ENCODE assay signal across 1 cellular context in the genomic region with DNA sequence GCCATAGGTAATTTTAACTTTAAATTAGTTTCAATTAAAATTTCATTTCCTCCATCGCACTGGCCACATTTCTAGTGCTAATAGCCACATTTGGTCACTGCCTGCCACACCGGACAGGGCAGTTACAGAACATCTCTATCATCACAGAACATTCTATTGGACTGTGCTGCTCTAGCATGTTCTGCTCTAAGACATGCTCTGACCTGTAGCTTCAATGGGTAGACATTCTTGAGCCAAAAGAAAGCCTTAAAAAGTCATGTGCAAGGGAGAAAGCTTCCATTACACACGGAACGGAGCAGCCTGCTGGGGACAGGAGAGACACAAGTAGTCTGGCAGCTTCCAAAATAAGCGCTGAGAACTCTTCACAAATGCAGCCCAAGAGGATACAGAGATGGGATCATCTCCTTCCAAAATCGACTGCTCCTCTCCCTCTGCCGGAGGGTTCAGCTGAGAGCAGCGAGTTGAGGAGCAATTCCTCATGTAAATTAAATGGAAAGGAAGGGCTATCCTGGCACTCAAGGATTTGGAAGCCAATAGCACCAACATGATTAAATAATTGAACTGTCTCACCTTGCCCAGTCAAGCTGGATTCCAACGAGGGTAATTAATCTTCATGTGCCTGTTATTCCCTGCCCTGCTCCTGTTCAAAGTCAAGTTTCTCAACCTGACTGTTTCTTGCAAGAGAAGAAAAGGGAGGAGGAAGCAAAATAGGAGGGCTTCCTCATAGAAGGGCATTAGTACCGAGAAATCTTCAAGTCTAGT.
TF ChIP-seq lines count a peak whose summit lies in the region.

No MANE protein-coding gene starts in this region.

TF ChIP-seq in IMR-90, 13 proteins besides CTCF, POLR2A, EP300 and RAD21:
- no peak for TF ChIP-seq CEBPB (IDR thresholded peaks at IDR 0.05; ENCODE audit: low read depth, low read length)
- no peak for TF ChIP-seq BHLHE40 (IDR thresholded peaks at IDR 0.05; ENCODE audit: low read depth, low read length)
- TF ChIP-seq CHD1 (IDR thresholded peaks at IDR 0.05; ENCODE audit: low read depth, low read length) = no peak
- no peak for TF ChIP-seq NFE2L2 (IDR thresholded peaks at IDR 0.05; ENCODE audit: low read depth, low read length)
- TF ChIP-seq RCOR1 (IDR thresholded peaks at IDR 0.05; ENCODE audit: insufficient replicate concordance, low read length) = no peak
- no peak for TF ChIP-seq FOS (IDR thresholded peaks at IDR 0.05; ENCODE audit: low read depth, low read length)
- TF ChIP-seq MAFK (IDR thresholded peaks at IDR 0.05; ENCODE audit: low read depth, low read length) = no peak
- TF ChIP-seq RFX5 (IDR thresholded peaks at IDR 0.05; ENCODE audit: low read depth, low read length) = no peak
- TF ChIP-seq MAZ (IDR thresholded peaks at IDR 0.05; ENCODE audit: borderline replicate concordance, low read depth, low read length) = no peak
- TF ChIP-seq MXI1 (IDR thresholded peaks at IDR 0.05; ENCODE audit: borderline replicate concordance, low read depth, low read length) = no peak
